Comparison of ENCODE assay signal across 26 cellular contexts in genomic region chr6:101444717-101445116, GRCh38. TPM values are rescaled to one million over a fixed set of nuclear protein-coding genes. Genes with fewer than 3 reads are reported as not detected.
"Had no signal": no experiment of that assay in that cellular context is flagged by ENCODE, and none has a peak within 500 bp of the region (broad histone marks: within the 10 kb centered on the region; RNA-seq: fewer than 3 reads in every experiment).

No MANE protein-coding gene starts in this region.

- ATAC-seq: effector memory CD8-positive, alpha-beta T cell; gastrocnemius medialis; heart left ventricle; left lobe of liver; mucosa of descending colon; natural killer cell treated with Interleukin-12 subunit alpha and Interleukin-12 subunit beta and Interleukin-15 and Interleukin-18, amount 100 ng/mL, for 72 hours; pancreas; right lobe of liver; stimulated activated naive B cell treated with anti-CD40 and anti-IgM and Interleukin-4, amounts not matched to agents 10 μg/mL and 1 μg/mL and 100 μg/mL, for 72 hours had no signal

- H3K4me3 Mint-ChIP-seq: effector memory CD8-positive, alpha-beta T cell; memory B cell; naive B cell; natural killer cell treated with Interleukin-12 subunit alpha and Interleukin-12 subunit beta and Interleukin-15 and Interleukin-18, amount 100 ng/mL, for 72 hours; neural crest cell; stimulated activated naive B cell treated with anti-CD40 and anti-IgM and Interleukin-4, amounts not matched to agents 10 μg/mL and 1 μg/mL and 100 μg/mL, for 72 hours; stimulated activated naive CD8-positive, alpha-beta T cell treated with anti-CD3 and anti-CD28 coated beads, Interleukin-15, Interleukin-2, amounts not matched to agents 100 ng/mL and 50 ng/mL, for 24 hours had no signal

- H3K27ac ChIP-seq: coronary artery, gastrocnemius medialis, heart left ventricle, hepatocyte, neutrophil, pancreas, right lobe of liver, thoracic aorta, tibial nerve, upper lobe of left lung had no signal

- DNase-seq: dermis blood vessel endothelial cell; effector memory CD8-positive, alpha-beta T cell; erythroblast; gastrocnemius medialis; heart left ventricle; kidney; mucosa of descending colon; naive B cell; pancreas; right lobe of liver; small intestine; stimulated activated CD4-positive, alpha-beta T cell treated with anti-CD3 and anti-CD28 coated beads, Interleukin-15, amount 100 ng/mL, for 24 hours; stimulated activated CD4-positive, alpha-beta T cell treated with anti-CD3 and anti-CD28 coated beads, Interleukin-2, amount 100 ng/mL, for 48 hours; stimulated activated naive B cell treated with anti-CD40 and anti-IgM and Interleukin-4, amounts not matched to agents 10 μg/mL and 1 μg/mL and 100 μg/mL, for 72 hours; upper lobe of left lung had no signal

- H3K27ac Mint-ChIP-seq: effector memory CD8-positive, alpha-beta T cell; memory B cell; naive B cell; natural killer cell treated with Interleukin-12 subunit alpha and Interleukin-12 subunit beta and Interleukin-15 and Interleukin-18, amount 100 ng/mL, for 72 hours; progenitor cell of endocrine pancreas; stimulated activated naive B cell treated with anti-CD40 and anti-IgM and Interleukin-4, amounts not matched to agents 10 μg/mL and 1 μg/mL and 100 μg/mL, for 72 hours; stimulated activated naive CD8-positive, alpha-beta T cell treated with anti-CD3 and anti-CD28 coated beads, Interleukin-15, Interleukin-2, amounts not matched to agents 100 ng/mL and 50 ng/mL, for 24 hours had no signal

- H3K9me3 Mint-ChIP-seq: memory B cell; neural crest cell; stimulated activated naive B cell treated with anti-CD40 and anti-IgM and Interleukin-4, amounts not matched to agents 10 μg/mL and 1 μg/mL and 100 μg/mL, for 72 hours; stimulated activated naive CD8-positive, alpha-beta T cell treated with anti-CD3 and anti-CD28 coated beads, Interleukin-15, Interleukin-2, amounts not matched to agents 100 ng/mL and 50 ng/mL, for 24 hours had no signal

- H3K36me3 Mint-ChIP-seq: memory B cell; naive B cell; natural killer cell treated with Interleukin-12 subunit alpha and Interleukin-12 subunit beta and Interleukin-15 and Interleukin-18, amount 100 ng/mL, for 72 hours; stimulated activated naive B cell treated with anti-CD40 and anti-IgM and Interleukin-4, amounts not matched to agents 10 μg/mL and 1 μg/mL and 100 μg/mL, for 72 hours had no signal

- H3K27me3 Mint-ChIP-seq: effector memory CD8-positive, alpha-beta T cell; memory B cell; naive B cell; natural killer cell treated with Interleukin-12 subunit alpha and Interleukin-12 subunit beta and Interleukin-15 and Interleukin-18, amount 100 ng/mL, for 72 hours; progenitor cell of endocrine pancreas; stimulated activated naive B cell treated with anti-CD40 and anti-IgM and Interleukin-4, amounts not matched to agents 10 μg/mL and 1 μg/mL and 100 μg/mL, for 72 hours; stimulated activated naive CD8-positive, alpha-beta T cell treated with anti-CD3 and anti-CD28 coated beads, Interleukin-15, Interleukin-2, amounts not matched to agents 100 ng/mL and 50 ng/mL, for 24 hours had no signal

- H3K27me3 ChIP-seq: gastrocnemius medialis, heart left ventricle, hepatocyte, neutrophil, pancreas, right lobe of liver, tibial nerve, upper lobe of left lung had no signal

- H3K9me3 ChIP-seq: gastrocnemius medialis, heart left ventricle, mucosa of descending colon, neutrophil, pancreas, right lobe of liver, thoracic aorta, tibial nerve, upper lobe of left lung had no signal

- H3K4me1 Mint-ChIP-seq: memory B cell; naive B cell; neural crest cell; stimulated activated naive B cell treated with anti-CD40 and anti-IgM and Interleukin-4, amounts not matched to agents 10 μg/mL and 1 μg/mL and 100 μg/mL, for 72 hours had no signal

RNA-seq across cellular contexts. Expression of gene GRIK2, which starts 51.2 kb away (rescaled TPM):
- total RNA-seq: natural killer cell treated with Interleukin-12 subunit alpha and Interleukin-12 subunit beta and Interleukin-15 and Interleukin-18, amount 100 ng/mL, for 72 hours had no signal
